ENCODE assay signal across 1 cellular context in the genomic region with DNA sequence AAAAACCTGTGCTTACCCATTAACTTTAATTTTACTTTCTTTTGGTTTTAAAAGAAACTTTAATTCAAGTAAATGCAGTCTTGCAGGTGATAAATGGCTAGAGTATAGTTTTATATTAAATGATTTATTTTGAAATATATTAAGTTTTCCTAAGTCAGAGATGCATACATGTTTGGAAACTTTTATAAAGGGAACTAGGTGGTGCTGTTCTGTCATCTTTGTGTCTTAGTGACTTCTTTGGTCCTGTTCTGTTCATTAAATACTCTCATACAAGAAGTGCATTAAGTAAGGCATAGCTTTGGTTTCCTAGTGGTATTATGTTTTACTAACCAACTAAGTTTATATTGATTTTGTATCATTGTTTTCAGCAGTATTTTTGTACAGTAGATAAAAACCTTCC.
TF ChIP-seq lines count a peak whose summit lies in the region.

No MANE protein-coding gene starts in this region.

TF ChIP-seq in HepG2, 621 proteins besides CTCF, POLR2A, EP300 and RAD21:
- TF ChIP-seq, protein P1, sequence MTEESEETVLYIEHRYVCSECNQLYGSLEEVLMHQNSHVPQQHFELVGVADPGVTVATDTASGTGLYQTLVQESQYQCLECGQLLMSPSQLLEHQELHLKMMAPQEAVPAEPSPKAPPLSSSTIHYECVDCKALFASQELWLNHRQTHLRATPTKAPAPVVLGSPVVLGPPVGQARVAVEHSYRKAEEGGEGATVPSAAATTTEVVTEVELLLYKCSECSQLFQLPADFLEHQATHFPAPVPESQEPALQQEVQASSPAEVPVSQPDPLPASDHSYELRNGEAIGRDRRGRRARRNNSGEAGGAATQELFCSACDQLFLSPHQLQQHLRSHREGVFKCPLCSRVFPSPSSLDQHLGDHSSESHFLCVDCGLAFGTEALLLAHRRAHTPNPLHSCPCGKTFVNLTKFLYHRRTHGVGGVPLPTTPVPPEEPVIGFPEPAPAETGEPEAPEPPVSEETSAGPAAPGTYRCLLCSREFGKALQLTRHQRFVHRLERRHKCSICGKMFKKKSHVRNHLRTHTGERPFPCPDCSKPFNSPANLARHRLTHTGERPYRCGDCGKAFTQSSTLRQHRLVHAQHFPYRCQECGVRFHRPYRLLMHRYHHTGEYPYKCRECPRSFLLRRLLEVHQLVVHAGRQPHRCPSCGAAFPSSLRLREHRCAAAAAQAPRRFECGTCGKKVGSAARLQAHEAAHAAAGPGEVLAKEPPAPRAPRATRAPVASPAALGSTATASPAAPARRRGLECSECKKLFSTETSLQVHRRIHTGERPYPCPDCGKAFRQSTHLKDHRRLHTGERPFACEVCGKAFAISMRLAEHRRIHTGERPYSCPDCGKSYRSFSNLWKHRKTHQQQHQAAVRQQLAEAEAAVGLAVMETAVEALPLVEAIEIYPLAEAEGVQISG (CRISPR knock-in tag; IDR thresholded peaks at IDR 0.05): no peak
- peak; percentile 63 for TF ChIP-seq STAG1 (CRISPR knock-in tag; IDR thresholded peaks at IDR 0.05)
- peak; percentile 32; the same call in 1 of the 2 replicates for TF ChIP-seq SMC3 (IDR thresholded peaks at IDR 0.05; ENCODE audit: low read length)
